16 cellular contexts compared by ENCODE assay signal in genomic region chr18:34760444-34760843, GRCh38. TPM values are rescaled to one million over a fixed set of nuclear protein-coding genes. Genes with fewer than 3 reads are reported as not detected.
"Had no signal": no experiment of that assay in that cellular context is flagged by ENCODE, and none has a peak within 500 bp of the region (broad histone marks: within the 10 kb centered on the region; RNA-seq: fewer than 3 reads in every experiment).

No MANE protein-coding gene starts in this region.

- H3K4me3 ChIP-seq: coronary artery, lower lobe of right lung, testis had no signal

- H3K36me3 ChIP-seq: lower lobe of right lung had no signal

- H3K27ac ChIP-seq: coronary artery, lower lobe of right lung, testis had no signal

- DNase-seq: activated CD4-positive, alpha-beta T cell treated with anti-CD3 and anti-CD28 coated beads for 4 hours; activated CD8-positive, alpha-beta memory T cell treated with anti-CD3 and anti-CD28 coated beads, Interleukin-2, amount 50 U/mL, for 4 hours; activated CD8-positive, alpha-beta T cell treated with anti-CD3 and anti-CD28 coated beads for 36 hours; activated naive CD4-positive, alpha-beta T cell; central memory CD4-positive, alpha-beta T cell; effector CD4-positive, alpha-beta T cell; hippocampal formation; kidney glomerular epithelial cell; lower lobe of right lung; naive thymus-derived CD8-positive, alpha-beta T cell; stimulated activated CD4-positive, alpha-beta T cell treated with anti-CD3 and anti-CD28 coated beads, Interleukin-15, amount 100 ng/mL, for 24 hours; stimulated activated CD4-positive, alpha-beta T cell treated with anti-CD3 and anti-CD28 coated beads, Interleukin-4, amount 100 ng/mL, for 24 hours; stimulated activated naive CD8-positive, alpha-beta T cell treated with anti-CD3 and anti-CD28 coated beads, Interleukin-15, amount 100 ng/mL, for 72 hours; T-helper 9 cell; testis had no signal

- H3K27me3 ChIP-seq: testis had no signal

- H3K4me1 ChIP-seq: lower lobe of right lung, testis had no signal

- H3K9me3 ChIP-seq: lower lobe of right lung, testis had no signal

- ATAC-seq: activated CD8-positive, alpha-beta T cell treated with anti-CD3 and anti-CD28 coated beads for 36 hours; lower lobe of right lung; naive thymus-derived CD8-positive, alpha-beta T cell; stimulated activated naive CD8-positive, alpha-beta T cell treated with anti-CD3 and anti-CD28 coated beads, Interleukin-15, amount 100 ng/mL, for 72 hours had no signal

RNA-seq across cellular contexts. Expression of gene DTNA, which starts 50.3 kb away (rescaled TPM):
- total RNA-seq: naive thymus-derived CD8-positive, alpha-beta T cell had no signal
- polyA plus RNA-seq: naive thymus-derived CD8-positive, alpha-beta T cell had no signal
